8 cellular contexts compared by ENCODE assay signal in the genomic region with DNA sequence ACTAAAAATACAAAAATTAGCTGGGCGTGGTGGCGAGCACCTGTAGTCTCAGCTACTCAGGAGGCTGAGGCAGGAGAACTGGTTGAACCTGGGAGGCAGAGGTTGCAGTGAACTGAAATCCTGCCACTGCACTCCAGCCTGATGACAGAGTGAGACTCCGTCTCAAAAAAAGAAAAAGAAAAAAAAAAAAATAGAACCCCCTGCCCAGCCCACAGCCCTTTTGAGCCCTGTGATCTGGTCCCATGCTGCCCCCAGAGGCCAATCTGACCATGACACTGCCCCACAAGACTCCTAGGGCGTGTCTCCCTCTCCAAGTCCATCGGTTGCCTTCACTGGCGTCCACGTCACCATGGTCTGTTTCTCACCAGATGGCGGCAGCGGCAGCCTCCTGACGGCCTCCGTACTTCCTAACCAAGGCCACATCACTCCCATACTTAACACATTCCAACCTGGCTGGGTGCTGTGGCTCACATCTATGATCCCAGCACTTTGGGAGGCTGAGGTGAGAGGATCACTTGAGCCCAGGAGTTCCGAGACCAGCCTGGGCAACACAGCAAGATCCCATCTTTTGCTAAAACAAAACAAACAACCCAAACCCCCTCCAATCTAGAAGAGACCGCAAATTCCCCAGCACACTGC. TPM values are rescaled to one million over a fixed set of nuclear protein-coding genes. Genes with fewer than 3 reads are reported as not detected.
DNase-seq lines count a peak whose midpoint lies in the region; ATAC-seq and TF ChIP-seq lines count a peak whose summit lies in the region.

No MANE protein-coding gene starts in this region.

- H3K27me3 Mint-ChIP-seq in Caco-2 (ENCODE audit: insufficient read depth, unreplicated experiment): no peaks in the 10 kb centered on the region
- H3K27me3 Mint-ChIP-seq in T-helper 17 cell: no peaks in the 10 kb centered on the region

- ATAC-seq in T-helper 17 cell: peak; percentile 47

- POLR2A ChIA-PET in Caco-2 (lab: Charles Lee): interaction anchor here (0.5 to 0.6 kb wide), 2 partner anchors 43 to 135 kb away, joined by 3 to 5 read pairs; no protein-coding TSS in a partner anchor

- no TSS peak for BruUV-seq in Caco-2 (replicated peaks; lab: Mats Ljungman, UMichigan)

- H3K27ac Mint-ChIP-seq in Caco-2 (ENCODE audit: unreplicated experiment): no peak overlapping the region
- H3K27ac Mint-ChIP-seq in T-helper 17 cell: peak overlapping the region; percentile 71

- peaks cover 12% of the 10 kb centered on the region for H3K4me1 ChIP-seq in Caco-2
- no peaks in the 10 kb centered on the region for H3K4me1 ChIP-seq in HAP-1

- peaks cover 3% of the 10 kb centered on the region; the same call in 1 of the 2 replicates for H3K36me3 ChIP-seq in Caco-2 (ENCODE audit: control insufficient read depth, insufficient read depth, low read length)
- peaks cover 52% of the 10 kb centered on the region for H3K36me3 ChIP-seq in HAP-1 (replicated peaks)

- H3K9me3 ChIP-seq in Caco-2: no peaks in the 10 kb centered on the region
- H3K9me3 ChIP-seq in HAP-1: no peaks in the 10 kb centered on the region
- no peaks in the 10 kb centered on the region for H3K9me3 ChIP-seq in T-helper 17 cell (ENCODE audit: control insufficient read depth, low read length, poor library complexity, severe bottlenecking)

- intact Hi-C loops in Caco-2 (cut with micrococcal nuclease; ENCODE audit: unreplicated experiment): loop anchor here (1.0 kb wide), 2 partner anchors 14 to 24 kb away; no protein-coding TSS in a partner anchor

- no peak overlapping the region for H3K4me3 Mint-ChIP-seq in Caco-2 (ENCODE audit: unreplicated experiment)
- H3K4me3 Mint-ChIP-seq in T-helper 17 cell: peak overlapping the region; percentile 62

- in situ Hi-C loops in HAP-1 (cut with MboI; ENCODE audit: low sequenced_read_pairs): no loop called here

- peak; percentile 77 to 78 for DNase-seq in Caco-2
- DNase-seq in HAP-1 (ENCODE audit: low spot score in 2 of 2): peak; percentile 39 to 77
- DNase-seq in T-helper 17 cell: no peak
- DNase-seq in fibroblast of the aortic adventitia (ENCODE audit: low read depth): peak; percentile 61
- DNase-seq in renal cortical epithelial cell (ENCODE audit: low read depth): peak; percentile 26
- DNase-seq in NCI-H774 (lab: John Stamatoyannopoulos, UW): no peak
- DNase-seq in NCI-H345 (lab: John Stamatoyannopoulos, UW): no peak
- no peak for DNase-seq in NCI-H1105 treated with DMSO at 0.1 percent for 48 hours (lab: John Stamatoyannopoulos, UW)

- H3K4me3 ChIP-seq in Caco-2 (ENCODE audit: low read depth, low read length) (no peak overlapping the region), HAP-1 (no peak overlapping the region), fibroblast of the aortic adventitia (ENCODE audit: low read depth, low read length) (no peak overlapping the region)

- TF ChIP-seq CTCF in Caco-2 (IDR thresholded peaks at IDR 0.05; ENCODE audit: insufficient read depth in 1 of 2, low read depth in 1 of 2, low read length in 1 of 2, severe bottlenecking in 1 of 2, unreplicated experiment in 1 of 2): peak; percentile 62 to 79
- TF ChIP-seq CTCF in fibroblast of the aortic adventitia (IDR thresholded peaks at IDR 0.05; ENCODE audit: insufficient read depth, low read length): peak; percentile 62

- CTCF ChIA-PET in Caco-2 (lab: Charles Lee): interaction anchor here (1.3 to 2.6 kb wide), 4 partner anchors 14 to 95 kb away, joined by 3 to 9 read pairs (median 6); no protein-coding TSS in a partner anchor

- H3K4me1 Mint-ChIP-seq in Caco-2 (ENCODE audit: low read depth, unreplicated experiment) (no peaks in the 10 kb centered on the region), T-helper 17 cell (peaks cover 14% of the 10 kb centered on the region)

- H3K9me3 Mint-ChIP-seq in Caco-2 (ENCODE audit: unreplicated experiment): no peaks in the 10 kb centered on the region

- H3K36me3 Mint-ChIP-seq in Caco-2 (ENCODE audit: insufficient read depth, unreplicated experiment) (peaks cover 80% of the 10 kb centered on the region), T-helper 17 cell (ENCODE audit: low read depth) (peaks cover 3% of the 10 kb centered on the region)

- H3K27me3 ChIP-seq in Caco-2 (replicated peaks; ENCODE audit: control insufficient read depth, insufficient read depth, low read length) (no peaks in the 10 kb centered on the region), HAP-1 (ENCODE audit: low read depth) (no peaks in the 10 kb centered on the region)

RNA-seq across cellular contexts. Expression of gene STX1A, which starts 18.0 kb away (rescaled TPM):
- 26.4 and 28.6 TPM in 2 replicates for total RNA-seq in Caco-2 (2022)
- 10 to 100 TPM; 18.4 to 21.2 TPM for total RNA-seq in T-helper 17 cell
- total RNA-seq in fibroblast of the aortic adventitia (ENCODE audit: low replicate concordance): 3.6 and 27.9 TPM in 2 replicates
- total RNA-seq in renal cortical epithelial cell: 12.9 and 13.9 TPM in 2 replicates

RNA-seq across cellular contexts. Expression of gene BUD23, which starts 18.1 kb away (rescaled TPM):
- 138 and 144 TPM in 2 replicates for total RNA-seq in Caco-2 (2022)
- total RNA-seq in T-helper 17 cell: 10 to 100 TPM; 96.0 to 98.0 TPM
- 28.6 and 69.4 TPM in 2 replicates for total RNA-seq in fibroblast of the aortic adventitia (ENCODE audit: low replicate concordance)
- total RNA-seq in renal cortical epithelial cell: 34.0 and 67.7 TPM in 2 replicates

RNA-seq across cellular contexts. Expression of gene DNAJC30, which starts 18.2 kb away (rescaled TPM):
- total RNA-seq in Caco-2 (2022) (15.5 and 15.9 TPM in 2 replicates), T-helper 17 cell (10 to 100 TPM; 10.6 to 11.5 TPM), fibroblast of the aortic adventitia (ENCODE audit: low replicate concordance) (1.9 and 3.4 TPM in 2 replicates), renal cortical epithelial cell (1.0 and 1.9 TPM in 2 replicates)

RNA-seq across cellular contexts. Expression of gene VPS37D, which starts 33.8 kb away (rescaled TPM):
- 1.9 and 2.7 TPM in 2 replicates for total RNA-seq in Caco-2 (2022)
- under 1 TPM in 1 of 2 donors, not detected in 1; 0.76 TPM for total RNA-seq in T-helper 17 cell
- 1.9 and 31.2 TPM in 2 replicates for total RNA-seq in fibroblast of the aortic adventitia (ENCODE audit: low replicate concordance)
- 8.6 and 9.2 TPM in 2 replicates for total RNA-seq in renal cortical epithelial cell

RNA-seq across cellular contexts. Expression of gene ABHD11, which starts 37.1 kb away (rescaled TPM):
- total RNA-seq in Caco-2 (2022): 38.9 and 47.2 TPM in 2 replicates
- total RNA-seq in T-helper 17 cell: 10 to 100 TPM; 14.0 to 15.1 TPM
- 5.0 and 14.8 TPM in 2 replicates for total RNA-seq in fibroblast of the aortic adventitia (ENCODE audit: low replicate concordance)
- 20.4 and 67.2 TPM in 2 replicates for total RNA-seq in renal cortical epithelial cell

Comparison
In these comparisons a context has a peak if more than half of its experiments do, and no peak if none do; other contexts are left out.
1. DNase-seq: peak in Caco-2 (2 of 2), HAP-1 (2 of 2), fibroblast of the aortic adventitia (single experiment) and renal cortical epithelial cell (single experiment); none in T-helper 17 cell (0 of 3), NCI-H774 (single experiment), NCI-H345 (single experiment) and NCI-H1105 treated with DMSO at 0.1 percent for 48 hours (single experiment).